19 cellular contexts compared by ENCODE assay signal in the genomic region with DNA sequence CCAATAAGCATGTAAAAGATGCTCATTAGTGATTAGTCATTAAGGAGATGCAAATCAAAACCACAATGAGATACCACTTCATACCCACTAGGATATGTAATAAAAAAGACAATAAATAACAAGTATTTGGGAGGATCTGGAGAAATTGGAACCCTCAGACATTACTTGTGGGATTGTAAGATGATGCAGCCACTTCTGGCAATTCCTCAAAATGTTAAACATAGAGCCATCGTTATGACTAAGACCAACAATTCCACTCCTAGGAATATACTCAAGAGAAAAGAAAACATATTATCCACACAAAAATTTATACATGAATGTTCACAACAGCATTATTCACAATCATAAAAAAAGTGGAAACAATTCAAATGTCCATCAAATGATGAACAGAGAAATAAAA.
DNase-seq lines count a peak whose midpoint lies in the region; ATAC-seq and TF ChIP-seq lines count a peak whose summit lies in the region.
"Had no signal": no experiment of that assay in that cellular context is flagged by ENCODE, and none has a peak within 500 bp of the region (broad histone marks: within the 10 kb centered on the region; RNA-seq: fewer than 3 reads in every experiment).

No MANE protein-coding gene starts in this region.

- H3K27ac ChIP-seq in fibroblast of lung (ENCODE audit: insufficient read depth, low read length) (no peak overlapping the region), hepatocyte (no peak overlapping the region)
- H3K27ac ChIP-seq: BLaER1, SK-N-MC had no signal

- DNase-seq in EH (ENCODE audit: low read depth) (peak; percentile 84), M059J (ENCODE audit: low read depth) (peak; percentile 51), fibroblast of lung (ENCODE audit: low read depth in 2 of 2) (peak; percentile 28 to 64), osteocyte (ENCODE audit: extremely low spot score, unreplicated experiment) (no peak), hepatocyte (ENCODE audit: low spot score) (no peak), COLO829 (ENCODE audit: low spot score) (no peak)
- DNase-seq: Calu3; CD4-positive, alpha-beta memory T cell; KG1; NCI-H1417; NCI-H187; NCI-H2227 treated with DMSO at 0.1 percent for 48 hours; NCI-H510A treated with DMSO at 0.1 percent for 48 hours; NCI-H774; SHP77 had no signal

- H3K4me3 ChIP-seq in fibroblast of lung (replicated peaks in 1 of 4; ENCODE audit: control extremely low read depth in 1 of 4, insufficient read depth in 1 of 4, low read depth in 3 of 4, low read length in 4 of 4) (no peak overlapping the region), hepatocyte (no peak overlapping the region)
- H3K4me3 ChIP-seq: BLaER1, HAP-1, SK-N-MC had no signal

- peaks cover 2% of the 10 kb centered on the region for H3K36me3 Mint-ChIP-seq in osteocyte (ENCODE audit: unreplicated experiment)
- H3K36me3 Mint-ChIP-seq in activated T-helper 17 cell treated with anti-CD3 and anti-CD28 coated beads, Interleukin-2, amount 50 U/mL, for 72 hours (ENCODE audit: low read depth) = no peaks in the 10 kb centered on the region
- H3K36me3 Mint-ChIP-seq: CD4-positive, alpha-beta memory T cell had no signal

- H3K4me1 ChIP-seq in fibroblast of lung (ENCODE audit: control insufficient read depth, extremely low read depth, insufficient read depth, low read length) (no peaks in the 10 kb centered on the region), hepatocyte (ENCODE audit: insufficient read depth) (no peaks in the 10 kb centered on the region)
- H3K4me1 ChIP-seq: BLaER1, HAP-1 had no signal

- H3K27me3 ChIP-seq in fibroblast of lung (ENCODE audit: control insufficient read depth, insufficient read depth, low read length) = no peaks in the 10 kb centered on the region
- H3K27me3 ChIP-seq in hepatocyte = no peaks in the 10 kb centered on the region
- H3K27me3 ChIP-seq: BLaER1 had no signal

- peaks cover 11% of the 10 kb centered on the region for H3K9me3 Mint-ChIP-seq in osteocyte (ENCODE audit: unreplicated experiment)
- H3K9me3 Mint-ChIP-seq in activated T-helper 17 cell treated with anti-CD3 and anti-CD28 coated beads, Interleukin-2, amount 50 U/mL, for 72 hours = no peaks in the 10 kb centered on the region
- H3K9me3 Mint-ChIP-seq: CD4-positive, alpha-beta memory T cell had no signal

- TF ChIP-seq CTCF in fibroblast of lung (conservative IDR thresholded peaks at IDR 0.05 in 1 of 2, IDR thresholded peaks at IDR 0.05 in 1 of 2; ENCODE audit: low read depth in 1 of 2, low read length in 2 of 2) (no peak), osteocyte (IDR thresholded peaks at IDR 0.05) (no peak), hepatocyte (IDR thresholded peaks at IDR 0.05; ENCODE audit: poor library complexity) (no peak)

- no peak overlapping the region for H3K9ac ChIP-seq in fibroblast of lung (ENCODE audit: insufficient read depth, low read length)
- H3K9ac ChIP-seq: BLaER1 had no signal

- H3K4me3 Mint-ChIP-seq in osteocyte (ENCODE audit: unreplicated experiment) = no peak overlapping the region
- no peak overlapping the region for H3K4me3 Mint-ChIP-seq in activated T-helper 17 cell treated with anti-CD3 and anti-CD28 coated beads, Interleukin-2, amount 50 U/mL, for 72 hours
- H3K4me3 Mint-ChIP-seq: CD4-positive, alpha-beta memory T cell had no signal

- no peak overlapping the region for H2AFZ ChIP-seq in fibroblast of lung (ENCODE audit: low read length)
- no peak overlapping the region for H2AFZ ChIP-seq in hepatocyte

- peak overlapping the region; percentile 68 for H3K27ac Mint-ChIP-seq in osteocyte (ENCODE audit: unreplicated experiment)
- H3K27ac Mint-ChIP-seq in activated T-helper 17 cell treated with anti-CD3 and anti-CD28 coated beads, Interleukin-2, amount 50 U/mL, for 72 hours = no peak overlapping the region
- H3K27ac Mint-ChIP-seq: CD4-positive, alpha-beta memory T cell had no signal

- H3K4me1 Mint-ChIP-seq in osteocyte (ENCODE audit: unreplicated experiment) = peaks cover 35% of the 10 kb centered on the region
- H3K4me1 Mint-ChIP-seq in activated T-helper 17 cell treated with anti-CD3 and anti-CD28 coated beads, Interleukin-2, amount 50 U/mL, for 72 hours = no peaks in the 10 kb centered on the region
- H3K4me1 Mint-ChIP-seq: CD4-positive, alpha-beta memory T cell had no signal

- no peak overlapping the region for H3K4me2 ChIP-seq in fibroblast of lung (ENCODE audit: extremely low read depth, insufficient read depth, low read length)
- no peak overlapping the region for H3K4me2 ChIP-seq in hepatocyte
- H3K4me2 ChIP-seq: BLaER1 had no signal

- ATAC-seq in activated T-helper 17 cell treated with anti-CD3 and anti-CD28 coated beads, Interleukin-2, amount 50 U/mL, for 72 hours (replicated peaks) = no peak

- H3K27me3 Mint-ChIP-seq in osteocyte (ENCODE audit: unreplicated experiment) = no peaks in the 10 kb centered on the region
- no peaks in the 10 kb centered on the region for H3K27me3 Mint-ChIP-seq in activated T-helper 17 cell treated with anti-CD3 and anti-CD28 coated beads, Interleukin-2, amount 50 U/mL, for 72 hours

- no peaks in the 10 kb centered on the region for H3K79me2 ChIP-seq in fibroblast of lung (ENCODE audit: control insufficient read depth, insufficient read depth, low read length)
- no peaks in the 10 kb centered on the region for H3K79me2 ChIP-seq in hepatocyte

- 97% methylated on average over 1 of the region's 1 CpG for WGBS in hepatocyte (ENCODE audit: low lambda C conversion rate, missing lambda C conversion rate)

- no peaks in the 10 kb centered on the region for H3K9me2 ChIP-seq in hepatocyte (replicated peaks; ENCODE audit: insufficient read depth)

- H3K36me3 ChIP-seq in fibroblast of lung (ENCODE audit: control insufficient read depth, insufficient read depth, low read length) (no peaks in the 10 kb centered on the region), hepatocyte (replicated peaks; ENCODE audit: insufficient read depth, low read depth) (no peaks in the 10 kb centered on the region)
- H3K36me3 ChIP-seq: BLaER1, HAP-1 had no signal

- no peaks in the 10 kb centered on the region for H4K20me1 ChIP-seq in fibroblast of lung (ENCODE audit: control insufficient read depth, extremely low read depth, insufficient read depth, low read length)
- no peaks in the 10 kb centered on the region for H4K20me1 ChIP-seq in hepatocyte (ENCODE audit: insufficient read depth, poor library complexity, severe bottlenecking)
- H4K20me1 ChIP-seq: BLaER1 had no signal

- H3K9me3 ChIP-seq in fibroblast of lung (ENCODE audit: control insufficient read depth, insufficient read depth, low read depth, low read length) = no peaks in the 10 kb centered on the region
- H3K9me3 ChIP-seq in hepatocyte (ENCODE audit: low read depth) = no peaks in the 10 kb centered on the region
- H3K9me3 ChIP-seq: BLaER1, HAP-1 had no signal

Comparison
In these comparisons a context has a peak if more than half of its experiments do, and no peak if none do; other contexts are left out.
1. DNase-seq: peak in EH (single experiment), M059J (single experiment) and fibroblast of lung (2 of 2); none in osteocyte (single experiment), hepatocyte (single experiment) and COLO829 (single experiment).